ENCODE assay signal across 1 cellular context in genomic region chr12:6294533-6295186, GRCh38.
TF ChIP-seq lines count a peak whose summit lies in the region.

No MANE protein-coding gene starts in this region.

TF ChIP-seq in HepG2, 621 proteins besides CTCF, POLR2A, EP300 and RAD21 (continues in another document):
- TF ChIP-seq CENPT (CRISPR knock-in tag; IDR thresholded peaks at IDR 0.05; ENCODE audit: low read depth) (no peak), ZNF224 (CRISPR knock-in tag; IDR thresholded peaks at IDR 0.05) (no peak), SOX5 (CRISPR knock-in tag; IDR thresholded peaks at IDR 0.05; ENCODE audit: borderline replicate concordance) (peak; percentile 59; the same call in 1 of the 2 replicates), REL (CRISPR knock-in tag; conservative IDR thresholded peaks at IDR 0.05) (no peak), ZNF367 (CRISPR knock-in tag; IDR thresholded peaks at IDR 0.05; ENCODE audit: borderline replicate concordance) (no peak), HNF4G (IDR thresholded peaks at IDR 0.05; ENCODE audit: borderline replicate concordance, low read depth, low read length) (peak; percentile 66; the same call in 1 of the 2 replicates), HNF4G (CRISPR knock-in tag; IDR thresholded peaks at IDR 0.05; ENCODE audit: borderline replicate concordance, low read depth) (no peak), ATF2 (CRISPR knock-in tag; IDR thresholded peaks at IDR 0.05) (0 out of 2 replicates have a peak, but pooled peaks have one; percentile 13), MAF1 (CRISPR knock-in tag; IDR thresholded peaks at IDR 0.05; ENCODE audit: borderline replicate concordance) (no peak), NCOR1 (IDR thresholded peaks at IDR 0.05; ENCODE audit: borderline replicate concordance, low read length) (peak; percentile 92), NFIB (CRISPR knock-in tag; IDR thresholded peaks at IDR 0.05; ENCODE audit: borderline replicate concordance) (no peak), ZSCAN30 (CRISPR knock-in tag; IDR thresholded peaks at IDR 0.05) (no peak), SSRP1 (CRISPR knock-in tag; IDR thresholded peaks at IDR 0.05) (no peak; the same call in 1 of the 2 replicates), SP4 (CRISPR knock-in tag; IDR thresholded peaks at IDR 0.05) (no peak), KDM5B (CRISPR knock-in tag; IDR thresholded peaks at IDR 0.05; ENCODE audit: borderline replicate concordance) (no peak), HNF4A (CRISPR knock-in tag; IDR thresholded peaks at IDR 0.05) (peak; percentile 85), PITX1 (CRISPR knock-in tag; IDR thresholded peaks at IDR 0.05) (0 out of 2 replicates have a peak, but pooled peaks have one; percentile 23), TCF7L2 (IDR thresholded peaks at IDR 0.05; ENCODE audit: low read depth, low read length) (no peak), ZFP36 (IDR thresholded peaks at IDR 0.05; ENCODE audit: borderline replicate concordance, low read depth, low read length, partially characterized antibody) (no peak), ZFP41 (CRISPR knock-in tag; IDR thresholded peaks at IDR 0.05; ENCODE audit: borderline replicate concordance) (no peak), RNF219 (CRISPR knock-in tag; IDR thresholded peaks at IDR 0.05) (no peak), MAZ (IDR thresholded peaks at IDR 0.05; ENCODE audit: borderline replicate concordance, low read depth, low read length) (no peak), MAZ (CRISPR knock-in tag; IDR thresholded peaks at IDR 0.05; ENCODE audit: low read depth) (no peak), FOXK2 (IDR thresholded peaks at IDR 0.05) (0 out of 2 replicates have a peak, but pooled peaks have one; percentile 17), NFAT5 (CRISPR knock-in tag; IDR thresholded peaks at IDR 0.05) (no peak), GATAD2A (CRISPR knock-in tag; IDR thresholded peaks at IDR 0.05) (peak; percentile 74), ZNF251 (CRISPR knock-in tag; IDR thresholded peaks at IDR 0.05) (no peak), ZNF639 (CRISPR knock-in tag; conservative IDR thresholded peaks at IDR 0.05) (no peak), STAG1 (CRISPR knock-in tag; IDR thresholded peaks at IDR 0.05) (no peak), KMT2B (CRISPR knock-in tag; IDR thresholded peaks at IDR 0.05) (no peak), BCL6 (CRISPR knock-in tag; IDR thresholded peaks at IDR 0.05) (peak; percentile 82), CSRNP1 (CRISPR knock-in tag; IDR thresholded peaks at IDR 0.05) (0 out of 2 replicates have a peak, but pooled peaks have one; percentile 62), TEAD2 (CRISPR knock-in tag; IDR thresholded peaks at IDR 0.05) (no peak), KDM6A (CRISPR knock-in tag; IDR thresholded peaks at IDR 0.05; ENCODE audit: low read depth) (peak; percentile 24; the same call in 1 of the 2 replicates), XBP1 (CRISPR knock-in tag; IDR thresholded peaks at IDR 0.05) (no peak), ZNF441 (CRISPR knock-in tag; IDR thresholded peaks at IDR 0.05; ENCODE audit: borderline replicate concordance) (no peak), ZFP82 (CRISPR knock-in tag; IDR thresholded peaks at IDR 0.05; ENCODE audit: borderline replicate concordance) (no peak), POLR2AphosphoS5 (IDR thresholded peaks at IDR 0.05; ENCODE audit: low read depth, low read length) (no peak), ZBTB7B (CRISPR knock-in tag; IDR thresholded peaks at IDR 0.05) (peak; percentile 43; the same call in 1 of the 2 replicates), NONO (IDR thresholded peaks at IDR 0.05) (no peak), NONO (CRISPR knock-in tag; conservative IDR thresholded peaks at IDR 0.05) (no peak), NR3C1 (CRISPR knock-in tag; IDR thresholded peaks at IDR 0.05) (no peak), CBX2 (IDR thresholded peaks at IDR 0.05; ENCODE audit: low read depth, low read length) (no peak), CBX2 (CRISPR knock-in tag; IDR thresholded peaks at IDR 0.05; ENCODE audit: low read depth) (no peak), ZNF234 (CRISPR knock-in tag; conservative IDR thresholded peaks at IDR 0.05) (0 out of 2 replicates have a peak, but pooled peaks have one; percentile 21), ATF6 (CRISPR knock-in tag; conservative IDR thresholded peaks at IDR 0.05) (no peak), ATF1 (CRISPR knock-in tag; IDR thresholded peaks at IDR 0.05) (no peak), ETV6 (CRISPR knock-in tag; conservative IDR thresholded peaks at IDR 0.05) (no peak), U2AF2 (IDR thresholded peaks at IDR 0.05; ENCODE audit: low read depth, low read length) (no peak), E2F1 (CRISPR knock-in tag; IDR thresholded peaks at IDR 0.05) (no peak), TBP (CRISPR knock-in tag; IDR thresholded peaks at IDR 0.05) (no peak)
